17 cellular contexts compared by ENCODE assay signal in the genomic region with DNA sequence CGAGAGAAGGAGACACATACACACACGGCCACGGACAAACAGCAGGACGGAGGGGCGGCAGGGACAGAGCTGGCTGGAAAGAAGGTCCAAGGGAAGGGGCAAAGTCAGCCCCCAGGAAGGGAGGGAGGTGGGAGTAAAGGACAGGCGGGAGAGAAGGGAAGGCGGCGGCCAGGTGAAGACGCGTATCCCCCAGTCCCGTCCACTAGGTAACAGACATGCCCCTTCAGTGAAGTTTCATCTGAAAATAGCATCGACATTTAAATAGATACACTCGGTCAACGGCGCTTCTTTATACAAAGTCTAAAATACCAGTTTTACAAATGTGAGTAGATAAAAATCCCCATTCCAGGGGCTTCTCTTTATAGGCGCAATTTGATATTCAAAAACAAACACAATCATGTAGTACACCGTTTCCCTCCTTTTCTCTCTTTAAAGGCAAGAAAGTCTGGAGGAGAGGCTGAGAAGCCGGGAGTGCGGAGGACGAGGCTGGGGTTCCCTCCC. TPM values are rescaled to one million over a fixed set of nuclear protein-coding genes. Genes with fewer than 3 reads are reported as not detected.
DNase-seq lines count a peak whose midpoint lies in the region; TF ChIP-seq lines count a peak whose summit lies in the region.
"Had no signal": no experiment of that assay in that cellular context is flagged by ENCODE, and none has a peak within 500 bp of the region (broad histone marks: within the 10 kb centered on the region; RNA-seq: fewer than 3 reads in every experiment).

No MANE protein-coding gene starts in this region.

- H3K4me3 ChIP-seq in GM23248 (peak overlapping the region; percentile 72), mesodermal cell (ENCODE audit: extremely low read depth, insufficient read depth, low read length, poor library complexity, severe bottlenecking) (peak overlapping the region; percentile 32)
- H3K4me3 ChIP-seq: lung had no signal

- peaks cover 28% of the 10 kb centered on the region for H3K4me1 Mint-ChIP-seq in chondrocyte (ENCODE audit: low read depth)
- peaks cover 4% of the 10 kb centered on the region for H3K4me1 Mint-ChIP-seq in T-helper 2 cell treated with Interferon-gamma antibody and Interleukin-4, amounts not matched to agents 5 μg/mL and 100 μg/mL, for 36 hours (ENCODE audit: low read depth)
- H3K4me1 Mint-ChIP-seq in activated T-helper 2 cell treated with anti-CD3 and anti-CD28 coated beads, Interferon-gamma antibody, Interleukin-2, Interleukin-4, amounts not matched to agents 10 μg/mL and 5 μg/mL and 100 μg/mL, durations not matched to agents 14 hours and 24 hours and 36 hours (ENCODE audit: low read depth): peaks cover 10% of the 10 kb centered on the region

- no peak for DNase-seq in GM23248
- no peak for DNase-seq in chondrocyte (ENCODE audit: low spot score)
- no peak for DNase-seq in T-helper 2 cell treated with Interferon-gamma antibody and Interleukin-4, amounts not matched to agents 5 μg/mL and 100 μg/mL, for 36 hours (ENCODE audit: low spot score)
- no peak for DNase-seq in activated T-helper 2 cell treated with anti-CD3 and anti-CD28 coated beads, Interferon-gamma antibody, Interleukin-2, Interleukin-4, amounts not matched to agents 10 μg/mL and 5 μg/mL and 100 μg/mL, durations not matched to agents 14 hours and 24 hours and 36 hours (ENCODE audit: low spot score)
- no peak for DNase-seq in middle frontal gyrus (ENCODE audit: extremely low spot score, low spot score)
- DNase-seq in SK-N-DZ (ENCODE audit: low spot score): no peak
- DNase-seq: activated CD8-positive, alpha-beta memory T cell treated with anti-CD3 and anti-CD28 coated beads, Interleukin-2, amount 50 U/mL, for 4 hours; C1 segment of cervical spinal cord; head of caudate nucleus; NCI-H1105 treated with DMSO at 0.1 percent for 48 hours; NCI-H510A treated with DMSO at 0.1 percent for 48 hours; stimulated activated CD4-positive, alpha-beta T cell treated with anti-CD3 and anti-CD28 coated beads, Interleukin-4, amount 100 ng/mL, for 4 hours; stimulated activated naive CD8-positive, alpha-beta T cell treated with anti-CD3 and anti-CD28 coated beads, Interleukin-15, Interleukin-2, amounts not matched to agents 100 U/mL and 50 U/mL, for 24 hours had no signal

- H3K4me3 Mint-ChIP-seq in chondrocyte (ENCODE audit: unreplicated experiment): peak overlapping the region; percentile 46
- H3K4me3 Mint-ChIP-seq in T-helper 2 cell treated with Interferon-gamma antibody and Interleukin-4, amounts not matched to agents 5 μg/mL and 100 μg/mL, for 36 hours: no peak overlapping the region
- H3K4me3 Mint-ChIP-seq in activated T-helper 2 cell treated with anti-CD3 and anti-CD28 coated beads, Interferon-gamma antibody, Interleukin-2, Interleukin-4, amounts not matched to agents 10 μg/mL and 5 μg/mL and 100 μg/mL, durations not matched to agents 14 hours and 24 hours and 36 hours (ENCODE audit: low read depth): no peak overlapping the region

- H3K27me3 ChIP-seq in GM23248 (replicated peaks; ENCODE audit: insufficient read depth): peaks cover 46% of the 10 kb centered on the region

- intact Hi-C loops in activated T-helper 2 cell treated with anti-CD3 and anti-CD28 coated beads, Interferon-gamma antibody, Interleukin-2, Interleukin-4, amounts not matched to agents 10 μg/mL and 5 μg/mL and 100 μg/mL, durations not matched to agents 14 hours and 24 hours and 36 hours (cut with micrococcal nuclease): no loop called here

- H3K36me3 ChIP-seq in GM23248 (ENCODE audit: low read depth) (no peaks in the 10 kb centered on the region), mesodermal cell (ENCODE audit: control insufficient read depth, insufficient read depth, low read length) (peaks cover 13% of the 10 kb centered on the region)

- no peaks in the 10 kb centered on the region for H4K20me1 ChIP-seq in GM23248 (ENCODE audit: insufficient read depth)

- no peaks in the 10 kb centered on the region for H3K9me3 Mint-ChIP-seq in chondrocyte (ENCODE audit: low read depth)
- no peaks in the 10 kb centered on the region for H3K9me3 Mint-ChIP-seq in T-helper 2 cell treated with Interferon-gamma antibody and Interleukin-4, amounts not matched to agents 5 μg/mL and 100 μg/mL, for 36 hours
- no peaks in the 10 kb centered on the region for H3K9me3 Mint-ChIP-seq in activated T-helper 2 cell treated with anti-CD3 and anti-CD28 coated beads, Interferon-gamma antibody, Interleukin-2, Interleukin-4, amounts not matched to agents 10 μg/mL and 5 μg/mL and 100 μg/mL, durations not matched to agents 14 hours and 24 hours and 36 hours

- peak overlapping the region; percentile 74; the same call in 1 of the 2 replicates for H3K9ac ChIP-seq in GM23248
- H3K9ac ChIP-seq: parathyroid adenoma had no signal

- H3K36me3 Mint-ChIP-seq in chondrocyte (ENCODE audit: low read depth): no peaks in the 10 kb centered on the region
- peaks cover 14% of the 10 kb centered on the region for H3K36me3 Mint-ChIP-seq in T-helper 2 cell treated with Interferon-gamma antibody and Interleukin-4, amounts not matched to agents 5 μg/mL and 100 μg/mL, for 36 hours (ENCODE audit: low read depth)
- peaks cover 12% of the 10 kb centered on the region for H3K36me3 Mint-ChIP-seq in activated T-helper 2 cell treated with anti-CD3 and anti-CD28 coated beads, Interferon-gamma antibody, Interleukin-2, Interleukin-4, amounts not matched to agents 10 μg/mL and 5 μg/mL and 100 μg/mL, durations not matched to agents 14 hours and 24 hours and 36 hours (ENCODE audit: low read depth)

- 0 out of 2 replicates have a peak, but pooled peaks cover 6% of the 10 kb centered on the region for H3K4me1 ChIP-seq in GM23248 (ENCODE audit: insufficient read depth)
- H3K4me1 ChIP-seq in mesodermal cell (ENCODE audit: control insufficient read depth, insufficient read depth, low read length, poor library complexity, severe bottlenecking): peaks cover 27% of the 10 kb centered on the region
- H3K4me1 ChIP-seq: parathyroid adenoma had no signal

- no peak overlapping the region for H3K27ac Mint-ChIP-seq in chondrocyte (ENCODE audit: unreplicated experiment)
- H3K27ac Mint-ChIP-seq in T-helper 2 cell treated with Interferon-gamma antibody and Interleukin-4, amounts not matched to agents 5 μg/mL and 100 μg/mL, for 36 hours: no peak overlapping the region
- H3K27ac Mint-ChIP-seq in activated T-helper 2 cell treated with anti-CD3 and anti-CD28 coated beads, Interferon-gamma antibody, Interleukin-2, Interleukin-4, amounts not matched to agents 10 μg/mL and 5 μg/mL and 100 μg/mL, durations not matched to agents 14 hours and 24 hours and 36 hours: no peak overlapping the region

- H3K27me3 Mint-ChIP-seq in chondrocyte (ENCODE audit: low read depth): peaks cover 23% of the 10 kb centered on the region
- H3K27me3 Mint-ChIP-seq in T-helper 2 cell treated with Interferon-gamma antibody and Interleukin-4, amounts not matched to agents 5 μg/mL and 100 μg/mL, for 36 hours (ENCODE audit: low read depth): peaks cover 49% of the 10 kb centered on the region
- peaks cover 43% of the 10 kb centered on the region for H3K27me3 Mint-ChIP-seq in activated T-helper 2 cell treated with anti-CD3 and anti-CD28 coated beads, Interferon-gamma antibody, Interleukin-2, Interleukin-4, amounts not matched to agents 10 μg/mL and 5 μg/mL and 100 μg/mL, durations not matched to agents 14 hours and 24 hours and 36 hours (ENCODE audit: low read depth)

- H3K9me3 ChIP-seq in GM23248 (ENCODE audit: low read depth) (no peaks in the 10 kb centered on the region), mesodermal cell (ENCODE audit: control insufficient read depth, low read length) (no peaks in the 10 kb centered on the region)

- H2AFZ ChIP-seq in GM23248: no peak overlapping the region
- H2AFZ ChIP-seq: parathyroid adenoma had no signal

- H3F3A ChIP-seq in GM23248 (ENCODE audit: insufficient read depth): no peaks in the 10 kb centered on the region

- peak overlapping the region; percentile 68 for H3K27ac ChIP-seq in 22Rv1
- H3K27ac ChIP-seq in GM23248: no peak overlapping the region
- no peak overlapping the region for H3K27ac ChIP-seq in mesodermal cell (ENCODE audit: low read depth, low read length, severe bottlenecking)
- H3K27ac ChIP-seq: parathyroid adenoma had no signal

- TF ChIP-seq CTCF in 22Rv1 (IDR thresholded peaks at IDR 0.05) (no peak), chondrocyte (IDR thresholded peaks at IDR 0.05) (no peak)

- no peaks in the 10 kb centered on the region for H3K9me2 ChIP-seq in GM23248 (ENCODE audit: insufficient read depth)

- H3K4me2 ChIP-seq in GM23248 (ENCODE audit: unreplicated experiment): peak overlapping the region; percentile 92

- 4 to 5% methylated on average over 17 to 20 of the region's 20 CpGs for WGBS in GM23248 (ENCODE audit: low coverage in 1 of 2, low lambda C conversion rate in 2 of 2, missing lambda C conversion rate in 2 of 2), 2 experiments
- WGBS in mesodermal cell (ENCODE audit: insufficient coverage in 2 of 2), 2 experiments: 0 to 5% methylated on average over 8 to 11 of the region's 20 CpGs

- in situ Hi-C loops in GM23248 (cut with MboI): no loop called here

- peaks cover 7% of the 10 kb centered on the region; the same call in 1 of the 2 replicates for H3K79me2 ChIP-seq in GM23248 (ENCODE audit: insufficient read depth)
- H3K79me2 ChIP-seq: parathyroid adenoma had no signal

RNA-seq across cellular contexts. Expression of gene CBX8, which starts 4.5 kb away (rescaled TPM):
- 2.7 and 3.9 TPM in 2 replicates for total RNA-seq in GM23248 (2014; rRNA removed; shearing (Covaris generic))
- polyA plus RNA-seq in GM23248 (2016; fragmentation: Nextera tagmentation; extraction: Ambion mirVana): 5.9 and 6.4 TPM in 2 replicates
- total RNA-seq in chondrocyte: 4.6 to 8.3 TPM (median 6.1 TPM) in 3 replicates
- 5.2 TPM for polyA plus RNA-seq in mesodermal cell (2013, experiment 1 of 2)
- polyA plus RNA-seq in mesodermal cell (2013, experiment 2 of 2): 4.1 TPM
- total RNA-seq in activated T-helper 2 cell treated with anti-CD3 and anti-CD28 coated beads, Interferon-gamma antibody, Interleukin-2, Interleukin-4, amounts not matched to agents 10 μg/mL and 5 μg/mL and 100 μg/mL, durations not matched to agents 14 hours and 24 hours and 36 hours: 8.6 and 9.9 TPM in 2 replicates
- polyA plus RNA-seq in SK-N-DZ (2014; cell fraction: cytosol; rRNA removed): 16.5 and 24.6 TPM in 2 replicates
- 43.5 and 47.0 TPM in 2 replicates for polyA plus RNA-seq in SK-N-DZ (2014; cell fraction: nucleus; rRNA removed)

RNA-seq across cellular contexts. Expression of gene CBX2, which starts 14.5 kb away (rescaled TPM):
- total RNA-seq in GM23248 (2014; rRNA removed; shearing (Covaris generic)): 0.11 and 0.13 TPM in 2 replicates
- polyA plus RNA-seq in GM23248 (2016; fragmentation: Nextera tagmentation; extraction: Ambion mirVana): 0.13 and 0.23 TPM in 2 replicates
- 4.1 to 11.8 TPM (median 4.9 TPM) in 3 replicates for total RNA-seq in chondrocyte
- 26.6 TPM for polyA plus RNA-seq in mesodermal cell (2013, experiment 1 of 2)
- polyA plus RNA-seq in mesodermal cell (2013, experiment 2 of 2): 22.3 TPM
- 9.7 and 11.2 TPM in 2 replicates for total RNA-seq in activated T-helper 2 cell treated with anti-CD3 and anti-CD28 coated beads, Interferon-gamma antibody, Interleukin-2, Interleukin-4, amounts not matched to agents 10 μg/mL and 5 μg/mL and 100 μg/mL, durations not matched to agents 14 hours and 24 hours and 36 hours
- 108 and 109 TPM in 2 replicates for polyA plus RNA-seq in SK-N-DZ (2014; cell fraction: cytosol; rRNA removed)
- 144 and 174 TPM in 2 replicates for polyA plus RNA-seq in SK-N-DZ (2014; cell fraction: nucleus; rRNA removed)

RNA-seq across cellular contexts. Expression of gene CBX4, which starts 46.8 kb away (rescaled TPM):
- total RNA-seq in GM23248 (2014; rRNA removed; shearing (Covaris generic)): 11.4 and 18.9 TPM in 2 replicates
- polyA plus RNA-seq in GM23248 (2016; fragmentation: Nextera tagmentation; extraction: Ambion mirVana): 1.2 and 1.4 TPM in 2 replicates
- total RNA-seq in chondrocyte: 26.7 to 27.2 TPM (median 26.8 TPM) in 3 replicates
- 9.3 TPM for polyA plus RNA-seq in mesodermal cell (2013, experiment 1 of 2)
- 9.1 TPM for polyA plus RNA-seq in mesodermal cell (2013, experiment 2 of 2)
- total RNA-seq in activated T-helper 2 cell treated with anti-CD3 and anti-CD28 coated beads, Interferon-gamma antibody, Interleukin-2, Interleukin-4, amounts not matched to agents 10 μg/mL and 5 μg/mL and 100 μg/mL, durations not matched to agents 14 hours and 24 hours and 36 hours: 18.5 and 25.0 TPM in 2 replicates
- polyA plus RNA-seq in SK-N-DZ (2014; cell fraction: cytosol; rRNA removed): 9.9 and 14.1 TPM in 2 replicates
- 25.6 and 26.8 TPM in 2 replicates for polyA plus RNA-seq in SK-N-DZ (2014; cell fraction: nucleus; rRNA removed)
